In the genomic region with DNA sequence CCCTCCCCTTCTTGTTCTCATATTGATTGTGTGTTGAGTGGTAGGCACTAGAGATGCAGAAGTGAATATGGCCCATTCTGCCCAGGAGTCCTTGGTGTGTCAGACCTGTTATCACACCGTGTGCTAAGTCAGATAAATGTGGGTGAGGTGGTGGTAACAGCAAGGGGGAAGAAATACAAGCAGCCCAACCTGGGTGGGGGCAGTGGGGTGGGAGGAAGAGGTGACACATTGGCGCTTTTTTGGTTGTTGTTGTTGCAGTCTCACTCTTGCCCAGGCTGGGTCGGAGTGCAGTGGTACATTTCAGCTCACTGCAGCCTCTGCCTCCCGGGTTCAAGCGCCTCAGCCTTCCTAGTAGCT, we compare ENCODE assay signal across 16 cellular contexts. TPM values are rescaled to one million over a fixed set of nuclear protein-coding genes. Genes with fewer than 3 reads are reported as not detected.
DNase-seq lines count a peak whose midpoint lies in the region; ATAC-seq, FAIRE-seq and TF ChIP-seq lines count a peak whose summit lies in the region.
"Had no signal": no experiment of that assay in that cellular context is flagged by ENCODE, and none has a peak within 500 bp of the region (broad histone marks: within the 10 kb centered on the region; RNA-seq: fewer than 3 reads in every experiment).

No MANE protein-coding gene starts in this region.

- H3K9me3 Mint-ChIP-seq in activated T-helper 2 cell treated with anti-CD3 and anti-CD28 coated beads, Interferon-gamma antibody, Interleukin-2, Interleukin-4, amounts not matched to agents 10 μg/mL and 5 μg/mL and 100 μg/mL, durations not matched to agents 14 hours and 24 hours and 36 hours, result peaks cover 23% of the 10 kb centered on the region
- H3K9me3 Mint-ChIP-seq in natural killer cell, result peaks cover 0 to 7% of the 10 kb centered on the region in 2 donors
- H3K9me3 Mint-ChIP-seq in T-helper 2 cell treated with Interferon-gamma antibody and Interleukin-4, amounts not matched to agents 5 μg/mL and 100 μg/mL, for 36 hours, result peaks cover 20% of the 10 kb centered on the region
- H3K9me3 Mint-ChIP-seq: WTC11 had no signal

- no peaks in the 10 kb centered on the region for H3K27me3 Mint-ChIP-seq in activated T-helper 2 cell treated with anti-CD3 and anti-CD28 coated beads, Interferon-gamma antibody, Interleukin-2, Interleukin-4, amounts not matched to agents 10 μg/mL and 5 μg/mL and 100 μg/mL, durations not matched to agents 14 hours and 24 hours and 36 hours (ENCODE audit: low read depth)
- no peaks in the 10 kb centered on the region for H3K27me3 Mint-ChIP-seq in natural killer cell (ENCODE audit: low read depth in 2 of 2)
- no peaks in the 10 kb centered on the region for H3K27me3 Mint-ChIP-seq in T-helper 2 cell treated with Interferon-gamma antibody and Interleukin-4, amounts not matched to agents 5 μg/mL and 100 μg/mL, for 36 hours (ENCODE audit: low read depth)

- ATAC-seq in natural killer cell (peak; percentile 85 to 93 (median 92)), HG03520 (IDR thresholded peaks at IDR 0.05; ENCODE audit: unreplicated experiment) (no peak)
- ATAC-seq: sciatic nerve, SK-N-SH treated with all-trans-retinoic acid at 6 μM for 48 hours, WTC11 had no signal

- peaks cover 16% of the 10 kb centered on the region for H3K4me1 Mint-ChIP-seq in activated T-helper 2 cell treated with anti-CD3 and anti-CD28 coated beads, Interferon-gamma antibody, Interleukin-2, Interleukin-4, amounts not matched to agents 10 μg/mL and 5 μg/mL and 100 μg/mL, durations not matched to agents 14 hours and 24 hours and 36 hours (ENCODE audit: low read depth)
- H3K4me1 Mint-ChIP-seq in natural killer cell, result peaks cover 95 to 97% of the 10 kb centered on the region in 2 donors
- H3K4me1 Mint-ChIP-seq in T-helper 2 cell treated with Interferon-gamma antibody and Interleukin-4, amounts not matched to agents 5 μg/mL and 100 μg/mL, for 36 hours (ENCODE audit: low read depth), result peaks cover 11% of the 10 kb centered on the region

- DNase-seq in SIG-M5 treated with dmso at 0.1 percent for 504 hours (lab: John Stamatoyannopoulos, UW; ENCODE audit: unreplicated experiment) (peak; percentile 10), SIG-M5 (lab: John Stamatoyannopoulos, UW) (no peak), GM12891 (ENCODE audit: insufficient read length, low spot score) (no peak), natural killer cell (peak; percentile 61), MG63 (no peak)
- DNase-seq in activated T-helper 2 cell treated with anti-CD3 and anti-CD28 coated beads, Interferon-gamma antibody, Interleukin-2, Interleukin-4, amounts not matched to agents 10 μg/mL and 5 μg/mL and 100 μg/mL, durations not matched to agents 14 hours and 24 hours and 36 hours (ENCODE audit: low spot score), result no peak
- DNase-seq in T-helper 2 cell treated with Interferon-gamma antibody and Interleukin-4, amounts not matched to agents 5 μg/mL and 100 μg/mL, for 36 hours (ENCODE audit: low spot score), result no peak
- DNase-seq: GDM1, left lung, NCI-H226 had no signal

- no peak for TF ChIP-seq CTCF in natural killer cell (IDR thresholded peaks at IDR 0.05)

- peak overlapping the region; percentile 54 for H3K27ac Mint-ChIP-seq in activated T-helper 2 cell treated with anti-CD3 and anti-CD28 coated beads, Interferon-gamma antibody, Interleukin-2, Interleukin-4, amounts not matched to agents 10 μg/mL and 5 μg/mL and 100 μg/mL, durations not matched to agents 14 hours and 24 hours and 36 hours
- peak overlapping the region; percentile 93 for H3K27ac Mint-ChIP-seq in natural killer cell
- H3K27ac Mint-ChIP-seq in T-helper 2 cell treated with Interferon-gamma antibody and Interleukin-4, amounts not matched to agents 5 μg/mL and 100 μg/mL, for 36 hours, result no peak overlapping the region

- H3K36me3 ChIP-seq in MG63, result no peaks in the 10 kb centered on the region
- H3K36me3 ChIP-seq: esophagus muscularis mucosa, left lung had no signal

- H3K36me3 Mint-ChIP-seq in activated T-helper 2 cell treated with anti-CD3 and anti-CD28 coated beads, Interferon-gamma antibody, Interleukin-2, Interleukin-4, amounts not matched to agents 10 μg/mL and 5 μg/mL and 100 μg/mL, durations not matched to agents 14 hours and 24 hours and 36 hours (ENCODE audit: low read depth), result peaks cover 66% of the 10 kb centered on the region
- H3K36me3 Mint-ChIP-seq in natural killer cell, result peaks cover 12% of the 10 kb centered on the region
- H3K36me3 Mint-ChIP-seq in T-helper 2 cell treated with Interferon-gamma antibody and Interleukin-4, amounts not matched to agents 5 μg/mL and 100 μg/mL, for 36 hours (ENCODE audit: low read depth), result peaks cover 49% of the 10 kb centered on the region
- H3K36me3 Mint-ChIP-seq: WTC11 had no signal

- H3K27me3 ChIP-seq in MG63, result no peaks in the 10 kb centered on the region
- H3K27me3 ChIP-seq: esophagus muscularis mucosa, left lung had no signal

- no peaks in the 10 kb centered on the region for H3K9me3 ChIP-seq in MG63
- H3K9me3 ChIP-seq: esophagus muscularis mucosa, left lung had no signal

- no peak for TF ChIP-seq POLR2A in GM12891 (IDR thresholded peaks at IDR 0.05; ENCODE audit: low read depth, low read length)

- peak; percentile 74 for FAIRE-seq in GM12891 (lab: Jason Lieb, UNC)

- no peak overlapping the region for H3K4me3 ChIP-seq in MG63
- H3K4me3 ChIP-seq: esophagus muscularis mucosa, left lung had no signal

- H3K4me3 Mint-ChIP-seq in activated T-helper 2 cell treated with anti-CD3 and anti-CD28 coated beads, Interferon-gamma antibody, Interleukin-2, Interleukin-4, amounts not matched to agents 10 μg/mL and 5 μg/mL and 100 μg/mL, durations not matched to agents 14 hours and 24 hours and 36 hours (ENCODE audit: low read depth), result no peak overlapping the region
- peak overlapping the region; percentile 58 for H3K4me3 Mint-ChIP-seq in natural killer cell
- no peak overlapping the region for H3K4me3 Mint-ChIP-seq in T-helper 2 cell treated with Interferon-gamma antibody and Interleukin-4, amounts not matched to agents 5 μg/mL and 100 μg/mL, for 36 hours
- H3K4me3 Mint-ChIP-seq: nephron, WTC11 had no signal

- intact Hi-C loops in activated T-helper 2 cell treated with anti-CD3 and anti-CD28 coated beads, Interferon-gamma antibody, Interleukin-2, Interleukin-4, amounts not matched to agents 10 μg/mL and 5 μg/mL and 100 μg/mL, durations not matched to agents 14 hours and 24 hours and 36 hours (cut with micrococcal nuclease), result no loop called here
- intact Hi-C loops in natural killer cell (cut with micrococcal nuclease), result no loop called here

TF ChIP-seq in GM12891, 5 proteins besides CTCF, POLR2A, EP300 and RAD21:
- no peak for TF ChIP-seq SPI1 (IDR thresholded peaks at IDR 0.05; ENCODE audit: low read depth, low read length)
- TF ChIP-seq POU2F2 (IDR thresholded peaks at IDR 0.05; ENCODE audit: low read depth, low read length), result no peak
- TF ChIP-seq PAX5 (IDR thresholded peaks at IDR 0.05; ENCODE audit: insufficient read depth, low read length, severe bottlenecking), result no peak
- TF ChIP-seq POLR2AphosphoS5 (IDR thresholded peaks at IDR 0.05; ENCODE audit: low read depth, low read length), result no peak
- TF ChIP-seq TAF1 (IDR thresholded peaks at IDR 0.05; ENCODE audit: low read depth, low read length), result no peak

RNA-seq across cellular contexts. Expression of a gene that starts 12.8 kb away (rescaled TPM):
- polyA plus RNA-seq in GM12891 (2012; ENCODE audit: low read depth, missing spikeins), result 47.2 TPM
- 29.0 and 29.3 TPM in 2 replicates for total RNA-seq in activated T-helper 2 cell treated with anti-CD3 and anti-CD28 coated beads, Interferon-gamma antibody, Interleukin-2, Interleukin-4, amounts not matched to agents 10 μg/mL and 5 μg/mL and 100 μg/mL, durations not matched to agents 14 hours and 24 hours and 36 hours
- 10 to 100 TPM; 51.9 to 68.0 (median 54.0) TPM for total RNA-seq in natural killer cell
- total RNA-seq in MG63 (2014; rRNA removed; shearing (Covaris generic); ENCODE audit: low replicate concordance), result 8.8 and 13.2 TPM in 2 replicates

Comparison
In these comparisons a context has a peak if more than half of its experiments do, and no peak if none do; other contexts are left out.
1. DNase-seq: peak in SIG-M5 treated with dmso at 0.1 percent for 504 hours (single experiment) and natural killer cell (single experiment); none in SIG-M5 (single experiment), GM12891 (single experiment), activated T-helper 2 cell treated with anti-CD3 and anti-CD28 coated beads, Interferon-gamma antibody, Interleukin-2, Interleukin-4, amounts not matched to agents 10 μg/mL and 5 μg/mL and 100 μg/mL, durations not matched to agents 14 hours and 24 hours and 36 hours (single experiment), MG63 (single experiment) and T-helper 2 cell treated with Interferon-gamma antibody and Interleukin-4, amounts not matched to agents 5 μg/mL and 100 μg/mL, for 36 hours (single experiment).